ENCODE assay signal across 6 cellular contexts in genomic region chr3:20547361-20548269, GRCh38.
DNase-seq lines count a peak whose midpoint lies in the region; ATAC-seq, FAIRE-seq and TF ChIP-seq lines count a peak whose summit lies in the region.
"Not testable (repeated sequence)": the region's sequence is repeated elsewhere in the genome, so short reads cannot be mapped to it uniquely, and the experiment has no call there.

No MANE protein-coding gene starts in this region.

- not testable (repeated sequence) for H3K27me3 Mint-ChIP-seq in glutamatergic neuron (ENCODE audit: unreplicated experiment)

- intact Hi-C loops in kidney (cut with DNase I); posterior vena cava (cut with DNase I): not testable (repeated sequence)

- peak overlapping the region; percentile 48; the same call in 1 of the 2 replicates for H3K27ac ChIP-seq in WERI-Rb-1
- not testable (repeated sequence) for H3K27ac ChIP-seq in kidney (ENCODE audit: low read depth in 2 of 2, low read length in 2 of 2); upper lobe of left lung

- not testable (repeated sequence) for TF ChIP-seq CTCF in WERI-Rb-1 (IDR thresholded peaks at IDR 0.05; ENCODE audit: low read depth, low read length); glutamatergic neuron (IDR thresholded peaks at IDR 0.05; ENCODE audit: partially characterized antibody, unreplicated experiment); kidney (IDR thresholded peaks at IDR 0.05; ENCODE audit: borderline replicate concordance, extremely low read depth, insufficient read depth); upper lobe of left lung (IDR thresholded peaks at IDR 0.05)

- not testable (repeated sequence) for ATAC-seq in upper lobe of left lung (ENCODE audit: low FRiP score in 2 of 2)

- not testable (repeated sequence) for H3K4me1 Mint-ChIP-seq in glutamatergic neuron (ENCODE audit: low read depth, unreplicated experiment)

- not testable (repeated sequence) for H3K4me3 Mint-ChIP-seq in glutamatergic neuron (ENCODE audit: unreplicated experiment)

- not testable (repeated sequence) for H3K27me3 ChIP-seq in WERI-Rb-1 (ENCODE audit: insufficient read depth, low read depth, severe bottlenecking); upper lobe of left lung

- TF ChIP-seq EP300 in upper lobe of left lung (IDR thresholded peaks at IDR 0.05): peak in 1 of 4 donors; percentile 77

- H3K36me3 ChIP-seq in WERI-Rb-1; kidney (ENCODE audit: control insufficient read depth in 1 of 2, insufficient read depth in 2 of 2, low read length in 2 of 2); upper lobe of left lung: not testable (repeated sequence)

- H3K4me1 ChIP-seq in kidney (ENCODE audit: control insufficient read depth in 1 of 2, insufficient read depth in 1 of 2, low read depth in 1 of 2, low read length in 2 of 2); upper lobe of left lung: not testable (repeated sequence)

- peak; percentile 29 for DNase-seq in D341Med (ENCODE audit: low spot score)
- DNase-seq in WERI-Rb-1: peak; percentile 53
- DNase-seq in glutamatergic neuron: not testable (repeated sequence)
- DNase-seq in kidney: peak; percentile 60
- DNase-seq in posterior vena cava (ENCODE audit: low spot score): peak; percentile 76
- peak; percentile 42 to 82 for DNase-seq in upper lobe of left lung

- not testable (repeated sequence) for H3K9me3 Mint-ChIP-seq in glutamatergic neuron (ENCODE audit: unreplicated experiment)

- H3K9ac ChIP-seq in kidney (ENCODE audit: low read length in 2 of 2): not testable (repeated sequence)

- WGBS in upper lobe of left lung, 2 donors: 82 to 89% methylated on average over 19 to 27 of the region's 35 CpGs

- not testable (repeated sequence) for FAIRE-seq in kidney (lab: Jason Lieb, UNC)

- not testable (repeated sequence) for H3K4me3 ChIP-seq in WERI-Rb-1 (ENCODE audit: low read depth, low read length); kidney (ENCODE audit: low read length in 2 of 2); upper lobe of left lung

- not testable (repeated sequence) for H3K9me3 ChIP-seq in WERI-Rb-1 (ENCODE audit: severe bottlenecking); kidney (ENCODE audit: control insufficient read depth in 1 of 2, low read length in 2 of 2); upper lobe of left lung

- not testable (repeated sequence) for H3K36me3 Mint-ChIP-seq in glutamatergic neuron (ENCODE audit: unreplicated experiment)

- H3K27ac Mint-ChIP-seq in glutamatergic neuron (ENCODE audit: unreplicated experiment): peak overlapping the region; percentile 55

- not testable (repeated sequence) for TF ChIP-seq POLR2A in upper lobe of left lung (IDR thresholded peaks at IDR 0.05)
